8 cellular contexts compared by ENCODE assay signal in genomic region chr12:3872800-3873636, GRCh38. TPM values are rescaled to one million over a fixed set of nuclear protein-coding genes. Genes with fewer than 3 reads are reported as not detected.
DNase-seq lines count a peak whose midpoint lies in the region; TF ChIP-seq lines count a peak whose summit lies in the region.

Gene PARP11 (minus strand): TSS chr12:3873399. CDS start chr12:3873229, 170 bp downstream.

- H3K9me3 Mint-ChIP-seq in nephron, result peaks cover 12% of the 10 kb centered on the region
- peaks cover 6% of the 10 kb centered on the region for H3K9me3 Mint-ChIP-seq in stimulated activated naive CD8-positive, alpha-beta T cell treated with anti-CD3 and anti-CD28 coated beads, Interleukin-15, Interleukin-2, amounts not matched to agents 100 ng/mL and 50 ng/mL, for 24 hours

- H3K27me3 Mint-ChIP-seq in nephron (ENCODE audit: low read depth), result no peaks in the 10 kb centered on the region
- no peaks in the 10 kb centered on the region for H3K27me3 Mint-ChIP-seq in stimulated activated naive CD8-positive, alpha-beta T cell treated with anti-CD3 and anti-CD28 coated beads, Interleukin-15, Interleukin-2, amounts not matched to agents 100 ng/mL and 50 ng/mL, for 24 hours

- peaks cover 15% of the 10 kb centered on the region for H3K36me3 Mint-ChIP-seq in nephron (ENCODE audit: low read depth)
- peaks cover 16% of the 10 kb centered on the region for H3K36me3 Mint-ChIP-seq in stimulated activated naive CD8-positive, alpha-beta T cell treated with anti-CD3 and anti-CD28 coated beads, Interleukin-15, Interleukin-2, amounts not matched to agents 100 ng/mL and 50 ng/mL, for 24 hours (ENCODE audit: low read depth)

- DNase-seq in EH (ENCODE audit: low read depth) (peak; percentile 96), H4 (ENCODE audit: low spot score) (peak; percentile 96), LoVo (ENCODE audit: low spot score) (peak; percentile 99), fibroblast of peridontal ligament (ENCODE audit: extremely low read depth) (peak; percentile 93)
- peak; percentile 97 for DNase-seq in activated T-helper 9 cell treated with anti-CD3 and anti-CD28 coated beads, Interleukin-2, amount 50 U/mL, for 16 hours (ENCODE audit: low read depth)

- peak; percentile 68 for TF ChIP-seq POLR2A in Raji (IDR thresholded peaks at IDR 0.05; ENCODE audit: insufficient read depth, low read depth, low read length)

- peak within 1 kb of the TSS; percentile 90 to 99 (median 98) for H3K27ac Mint-ChIP-seq in nephron
- peak within 1 kb of the TSS; percentile 98 for H3K27ac Mint-ChIP-seq in stimulated activated naive CD8-positive, alpha-beta T cell treated with anti-CD3 and anti-CD28 coated beads, Interleukin-15, Interleukin-2, amounts not matched to agents 100 ng/mL and 50 ng/mL, for 24 hours

- H3K4me3 Mint-ChIP-seq in nephron, result peak within 1 kb of the TSS; percentile 92 to 97 (median 96)
- peak within 1 kb of the TSS; percentile 97 for H3K4me3 Mint-ChIP-seq in stimulated activated naive CD8-positive, alpha-beta T cell treated with anti-CD3 and anti-CD28 coated beads, Interleukin-15, Interleukin-2, amounts not matched to agents 100 ng/mL and 50 ng/mL, for 24 hours

- no peak for TF ChIP-seq CTCF in nephron (IDR thresholded peaks at IDR 0.05; ENCODE audit: unreplicated experiment in 3 of 3)

- H3K4me1 Mint-ChIP-seq in nephron, result peaks cover 19% of the 10 kb centered on the region
- H3K4me1 Mint-ChIP-seq in stimulated activated naive CD8-positive, alpha-beta T cell treated with anti-CD3 and anti-CD28 coated beads, Interleukin-15, Interleukin-2, amounts not matched to agents 100 ng/mL and 50 ng/mL, for 24 hours (ENCODE audit: low read depth), result peaks cover 52% of the 10 kb centered on the region

RNA-seq across cellular contexts. Expression of gene PARP11, which starts in this region (rescaled TPM):
- total RNA-seq in H4 (2014; rRNA removed; shearing (Covaris generic)), result 6.0 and 16.0 TPM in 2 replicates

Comparison
In these comparisons a context has a peak if more than half of its experiments do, and no peak if none do; other contexts are left out.
1. Peak in every context shown above with its lines: DNase-seq.